Comparison of ENCODE assay signal across 1 cellular context in genomic region chr19:38370299-38370698, GRCh38.
A peak's percentile ranks its signal among the peaks of the same experiment; 100 is the strongest.
TF ChIP-seq lines count a peak whose summit lies in the region.

No MANE protein-coding gene starts in this region.

TF ChIP-seq in HepG2, 621 proteins besides CTCF, POLR2A, EP300 and RAD21:
- TF ChIP-seq SAP130 (CRISPR knock-in tag; IDR thresholded peaks at IDR 0.05; ENCODE audit: low read depth) (peak; percentile 80), MNT (IDR thresholded peaks at IDR 0.05) (peak; percentile 36; the same call in 1 of the 2 replicates), MXD4 (CRISPR knock-in tag; IDR thresholded peaks at IDR 0.05) (0 out of 2 replicates have a peak, but pooled peaks have one; percentile 23), HBP1 (CRISPR knock-in tag; IDR thresholded peaks at IDR 0.05; ENCODE audit: low read depth) (peak; percentile 47; the same call in 1 of the 2 replicates), PATZ1 (CRISPR knock-in tag; IDR thresholded peaks at IDR 0.05) (no peak), FOXA3 (CRISPR knock-in tag; IDR thresholded peaks at IDR 0.05) (no peak), MAX (IDR thresholded peaks at IDR 0.05) (peak; percentile 25; the same call in 1 of the 2 replicates), TGIF2 (CRISPR knock-in tag; IDR thresholded peaks at IDR 0.05) (peak; percentile 96), MXI1 (IDR thresholded peaks at IDR 0.05; ENCODE audit: borderline replicate concordance, low read depth, low read length) (peak; percentile 95), EHMT2 (IDR thresholded peaks at IDR 0.05; ENCODE audit: borderline replicate concordance, low read depth, low read length) (no peak), ZC3H13 (CRISPR knock-in tag; IDR thresholded peaks at IDR 0.05) (no peak), ZNF552 (CRISPR knock-in tag; IDR thresholded peaks at IDR 0.05; ENCODE audit: borderline replicate concordance) (0 out of 2 replicates have a peak, but pooled peaks have one; percentile 51), PPARG (CRISPR knock-in tag; conservative IDR thresholded peaks at IDR 0.05) (no peak), IKZF5 (CRISPR knock-in tag; IDR thresholded peaks at IDR 0.05) (no peak), SMARCE1 (IDR thresholded peaks at IDR 0.05; ENCODE audit: borderline replicate concordance) (no peak), ARID4A (CRISPR knock-in tag; IDR thresholded peaks at IDR 0.05; ENCODE audit: borderline replicate concordance) (0 out of 2 replicates have a peak, but pooled peaks have one; percentile 26)
TF ChIP-seq in HepG2: peak in this region for 9.
